Comparison of ENCODE assay signal across 9 cellular contexts in the genomic region with DNA sequence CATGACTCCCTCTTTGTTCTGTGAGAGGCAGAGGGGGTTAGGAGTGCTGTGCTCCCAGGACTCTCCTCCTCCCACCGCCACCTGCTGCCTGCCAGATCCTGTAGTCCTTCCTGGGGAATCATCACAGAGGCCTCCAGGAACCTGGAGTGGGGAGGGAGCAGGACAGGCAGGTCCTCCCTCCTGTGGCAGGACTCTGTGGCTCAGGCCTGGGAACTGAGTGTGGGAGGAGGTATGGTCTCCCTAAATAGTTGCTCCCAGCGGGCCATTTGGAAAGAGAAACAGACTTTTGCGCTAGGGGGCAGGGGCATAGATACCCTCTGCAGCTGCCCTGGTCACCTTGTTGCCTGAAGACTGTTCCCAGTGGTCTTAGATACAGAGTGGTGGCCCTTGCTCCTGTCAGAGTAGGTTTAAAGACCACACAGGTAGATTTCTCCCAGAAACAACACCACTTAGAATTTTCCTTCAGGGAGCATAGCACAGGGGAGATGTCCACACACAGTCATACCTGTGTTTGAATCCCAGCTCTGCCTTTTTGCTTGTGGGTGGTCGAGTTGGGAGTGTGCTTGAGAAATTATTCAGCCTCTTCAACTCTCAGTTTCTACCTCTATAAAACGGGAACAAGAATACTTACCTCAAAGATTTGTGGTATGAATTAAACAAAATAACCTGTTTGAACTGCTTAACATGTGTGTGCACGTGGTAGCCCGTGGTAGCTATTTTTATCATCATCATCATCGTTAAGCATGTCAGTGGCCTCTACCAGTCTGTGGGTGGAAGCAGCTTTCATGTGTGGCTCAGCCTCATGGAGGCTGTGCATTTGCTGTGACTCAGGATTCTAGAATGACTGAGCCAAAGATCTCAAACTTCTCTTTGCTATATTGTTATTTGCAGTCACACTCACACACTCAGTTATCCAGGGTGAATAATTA.
A peak's percentile ranks its signal among the peaks of the same experiment; 100 is the strongest.
DNase-seq lines count a peak whose midpoint lies in the region; ATAC-seq lines count a peak whose summit lies in the region.
"Had no signal": no experiment of that assay in that cellular context is flagged by ENCODE, and none has a peak within 500 bp of the region (broad histone marks: within the 10 kb centered on the region; RNA-seq: fewer than 3 reads in every experiment).

No MANE protein-coding gene starts in this region.

- DNase-seq in DMS53 (lab: John Stamatoyannopoulos, UW) = peak; percentile 17
- no peak for DNase-seq in DMS53 treated with DMSO at 0.1 percent for 48 hours (lab: John Stamatoyannopoulos, UW; ENCODE audit: unreplicated experiment)
- peak; percentile 72 for DNase-seq in dedifferentiated amniotic fluid mesenchymal stem cell (ENCODE audit: extremely low spot score)
- no peak for DNase-seq in SHP77 treated with DMSO at 0.1 percent for 48 hours (lab: John Stamatoyannopoulos, UW)
- no peak for DNase-seq in NCI-H69 (lab: John Stamatoyannopoulos, UW)

- peak overlapping the region; percentile 61 for H3K27ac ChIP-seq in rectal smooth muscle tissue (ENCODE audit: low read depth, low read length)
- H3K27ac ChIP-seq: 22Rv1 had no signal

- H3K27me3 ChIP-seq in rectal smooth muscle tissue (ENCODE audit: control insufficient read depth, insufficient read depth, low read length) = no peaks in the 10 kb centered on the region

- H3K9ac ChIP-seq in rectal smooth muscle tissue (ENCODE audit: low read length) = no peak overlapping the region

- H3K4me3 ChIP-seq in rectal smooth muscle tissue (ENCODE audit: low read length) = peak overlapping the region; percentile 25

- peaks cover 8% of the 10 kb centered on the region for H3K36me3 ChIP-seq in rectal smooth muscle tissue (ENCODE audit: control insufficient read depth, insufficient read depth, low read length)

- H3K4me1 ChIP-seq in rectal smooth muscle tissue (ENCODE audit: control insufficient read depth, insufficient read depth, low read length) = peaks cover 69% of the 10 kb centered on the region

- ATAC-seq in HG03378 (IDR thresholded peaks at IDR 0.05; ENCODE audit: unreplicated experiment) = peak; percentile 59
- peak; percentile 84 to 87 for ATAC-seq in activated CD4-positive, CD25-positive, alpha-beta regulatory T cell treated with anti-CD3 and anti-CD28 coated beads, Interleukin-2, amount 50 U/mL, for 24 hours

Comparison
In these comparisons a context has a peak if more than half of its experiments do, and no peak if none do; other contexts are left out.
1. DNase-seq: peak in DMS53 (single experiment) and dedifferentiated amniotic fluid mesenchymal stem cell (single experiment); none in DMS53 treated with DMSO at 0.1 percent for 48 hours (single experiment), SHP77 treated with DMSO at 0.1 percent for 48 hours (single experiment) and NCI-H69 (single experiment).